ENCODE assay signal across 1 cellular context in the genomic region with DNA sequence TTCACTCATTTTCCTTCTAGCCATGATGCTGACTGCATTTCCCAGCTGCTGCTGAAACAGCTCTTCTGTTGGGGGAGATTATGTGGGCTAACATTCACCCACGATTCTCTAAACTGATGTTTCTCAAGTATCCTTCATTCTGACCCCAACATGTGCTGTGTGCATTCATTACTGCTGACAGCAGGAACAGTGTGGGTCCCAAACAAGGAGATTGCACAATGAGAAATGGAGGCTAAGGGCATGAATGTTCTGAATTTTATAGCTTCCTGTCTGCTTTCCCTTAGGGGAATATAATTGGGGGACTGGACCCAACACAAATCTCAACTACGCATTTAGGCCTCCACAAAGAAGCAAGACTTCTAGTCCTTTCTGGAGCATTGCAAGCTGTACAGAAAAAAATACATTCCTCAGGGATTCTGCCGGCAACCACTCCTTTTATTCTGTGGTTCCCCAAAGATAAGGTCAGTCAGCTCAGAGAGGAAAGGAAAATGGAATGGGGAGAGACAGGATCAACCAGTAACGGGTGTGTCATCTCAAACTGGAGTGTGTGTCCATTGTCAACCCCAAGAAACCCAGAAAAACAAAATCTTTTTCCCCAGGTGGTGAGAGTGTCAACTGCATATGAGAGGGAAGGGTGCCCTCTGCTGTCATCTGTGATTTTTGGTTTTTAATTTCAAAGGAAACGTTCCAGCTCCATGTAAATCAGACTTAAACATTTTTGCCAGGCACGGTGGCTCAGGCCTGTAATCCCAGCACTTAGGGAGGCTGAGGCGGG.
TF ChIP-seq lines count a peak whose summit lies in the region.

No MANE protein-coding gene starts in this region.

TF ChIP-seq in SK-N-SH, 30 proteins besides CTCF, POLR2A, EP300 and RAD21 (continued from another document):
- TF ChIP-seq, protein P1, sequence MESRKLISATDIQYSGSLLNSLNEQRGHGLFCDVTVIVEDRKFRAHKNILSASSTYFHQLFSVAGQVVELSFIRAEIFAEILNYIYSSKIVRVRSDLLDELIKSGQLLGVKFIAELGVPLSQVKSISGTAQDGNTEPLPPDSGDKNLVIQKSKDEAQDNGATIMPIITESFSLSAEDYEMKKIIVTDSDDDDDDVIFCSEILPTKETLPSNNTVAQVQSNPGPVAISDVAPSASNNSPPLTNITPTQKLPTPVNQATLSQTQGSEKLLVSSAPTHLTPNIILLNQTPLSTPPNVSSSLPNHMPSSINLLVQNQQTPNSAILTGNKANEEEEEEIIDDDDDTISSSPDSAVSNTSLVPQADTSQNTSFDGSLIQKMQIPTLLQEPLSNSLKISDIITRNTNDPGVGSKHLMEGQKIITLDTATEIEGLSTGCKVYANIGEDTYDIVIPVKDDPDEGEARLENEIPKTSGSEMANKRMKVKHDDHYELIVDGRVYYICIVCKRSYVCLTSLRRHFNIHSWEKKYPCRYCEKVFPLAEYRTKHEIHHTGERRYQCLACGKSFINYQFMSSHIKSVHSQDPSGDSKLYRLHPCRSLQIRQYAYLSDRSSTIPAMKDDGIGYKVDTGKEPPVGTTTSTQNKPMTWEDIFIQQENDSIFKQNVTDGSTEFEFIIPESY (IDR thresholded peaks at IDR 0.05; ENCODE audit: borderline replicate concordance, low read depth), result no peak
- TF ChIP-seq RCOR1 (IDR thresholded peaks at IDR 0.05; ENCODE audit: low read length) (no peak), NRF1 (IDR thresholded peaks at IDR 0.05; ENCODE audit: low read depth, low read length) (no peak), TAF1 (IDR thresholded peaks at IDR 0.05; ENCODE audit: borderline replicate concordance, low read depth, low read length) (no peak), GABPA (IDR thresholded peaks at IDR 0.05; ENCODE audit: low read depth) (no peak), EZH2phosphoT487 (IDR thresholded peaks at IDR 0.05; ENCODE audit: borderline replicate concordance, low read depth) (no peak), JUND (IDR thresholded peaks at IDR 0.05) (no peak), CHD2 (IDR thresholded peaks at IDR 0.05; ENCODE audit: low read length, partially characterized antibody) (no peak), MEF2A (IDR thresholded peaks at IDR 0.05; ENCODE audit: borderline replicate concordance, low read depth) (no peak), RXRA (IDR thresholded peaks at IDR 0.05; ENCODE audit: borderline replicate concordance, low read depth) (no peak), TEAD4 (IDR thresholded peaks at IDR 0.05; ENCODE audit: borderline replicate concordance, insufficient read depth) (0 out of 2 replicates have a peak, but pooled peaks have one; percentile 21), SIN3A (IDR thresholded peaks at IDR 0.05; ENCODE audit: borderline replicate concordance, low read depth, low read length) (no peak), TCF12 (IDR thresholded peaks at IDR 0.05) (peak; percentile 66)
- TF ChIP-seq, protein P2, sequence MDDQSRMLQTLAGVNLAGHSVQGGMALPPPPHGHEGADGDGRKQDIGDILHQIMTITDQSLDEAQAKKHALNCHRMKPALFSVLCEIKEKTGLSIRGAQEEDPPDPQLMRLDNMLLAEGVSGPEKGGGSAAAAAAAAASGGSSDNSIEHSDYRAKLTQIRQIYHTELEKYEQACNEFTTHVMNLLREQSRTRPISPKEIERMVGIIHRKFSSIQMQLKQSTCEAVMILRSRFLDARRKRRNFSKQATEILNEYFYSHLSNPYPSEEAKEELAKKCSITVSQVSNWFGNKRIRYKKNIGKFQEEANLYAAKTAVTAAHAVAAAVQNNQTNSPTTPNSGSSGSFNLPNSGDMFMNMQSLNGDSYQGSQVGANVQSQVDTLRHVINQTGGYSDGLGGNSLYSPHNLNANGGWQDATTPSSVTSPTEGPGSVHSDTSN (IDR thresholded peaks at IDR 0.05), result peak; percentile 44
- TF ChIP-seq, protein P3, sequence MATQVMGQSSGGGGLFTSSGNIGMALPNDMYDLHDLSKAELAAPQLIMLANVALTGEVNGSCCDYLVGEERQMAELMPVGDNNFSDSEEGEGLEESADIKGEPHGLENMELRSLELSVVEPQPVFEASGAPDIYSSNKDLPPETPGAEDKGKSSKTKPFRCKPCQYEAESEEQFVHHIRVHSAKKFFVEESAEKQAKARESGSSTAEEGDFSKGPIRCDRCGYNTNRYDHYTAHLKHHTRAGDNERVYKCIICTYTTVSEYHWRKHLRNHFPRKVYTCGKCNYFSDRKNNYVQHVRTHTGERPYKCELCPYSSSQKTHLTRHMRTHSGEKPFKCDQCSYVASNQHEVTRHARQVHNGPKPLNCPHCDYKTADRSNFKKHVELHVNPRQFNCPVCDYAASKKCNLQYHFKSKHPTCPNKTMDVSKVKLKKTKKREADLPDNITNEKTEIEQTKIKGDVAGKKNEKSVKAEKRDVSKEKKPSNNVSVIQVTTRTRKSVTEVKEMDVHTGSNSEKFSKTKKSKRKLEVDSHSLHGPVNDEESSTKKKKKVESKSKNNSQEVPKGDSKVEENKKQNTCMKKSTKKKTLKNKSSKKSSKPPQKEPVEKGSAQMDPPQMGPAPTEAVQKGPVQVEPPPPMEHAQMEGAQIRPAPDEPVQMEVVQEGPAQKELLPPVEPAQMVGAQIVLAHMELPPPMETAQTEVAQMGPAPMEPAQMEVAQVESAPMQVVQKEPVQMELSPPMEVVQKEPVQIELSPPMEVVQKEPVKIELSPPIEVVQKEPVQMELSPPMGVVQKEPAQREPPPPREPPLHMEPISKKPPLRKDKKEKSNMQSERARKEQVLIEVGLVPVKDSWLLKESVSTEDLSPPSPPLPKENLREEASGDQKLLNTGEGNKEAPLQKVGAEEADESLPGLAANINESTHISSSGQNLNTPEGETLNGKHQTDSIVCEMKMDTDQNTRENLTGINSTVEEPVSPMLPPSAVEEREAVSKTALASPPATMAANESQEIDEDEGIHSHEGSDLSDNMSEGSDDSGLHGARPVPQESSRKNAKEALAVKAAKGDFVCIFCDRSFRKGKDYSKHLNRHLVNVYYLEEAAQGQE (IDR thresholded peaks at IDR 0.05; ENCODE audit: low read depth, low read length), result no peak
- TF ChIP-seq, protein P4, sequence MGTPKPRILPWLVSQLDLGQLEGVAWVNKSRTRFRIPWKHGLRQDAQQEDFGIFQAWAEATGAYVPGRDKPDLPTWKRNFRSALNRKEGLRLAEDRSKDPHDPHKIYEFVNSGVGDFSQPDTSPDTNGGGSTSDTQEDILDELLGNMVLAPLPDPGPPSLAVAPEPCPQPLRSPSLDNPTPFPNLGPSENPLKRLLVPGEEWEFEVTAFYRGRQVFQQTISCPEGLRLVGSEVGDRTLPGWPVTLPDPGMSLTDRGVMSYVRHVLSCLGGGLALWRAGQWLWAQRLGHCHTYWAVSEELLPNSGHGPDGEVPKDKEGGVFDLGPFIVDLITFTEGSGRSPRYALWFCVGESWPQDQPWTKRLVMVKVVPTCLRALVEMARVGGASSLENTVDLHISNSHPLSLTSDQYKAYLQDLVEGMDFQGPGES (IDR thresholded peaks at IDR 0.05; ENCODE audit: low read depth, low read length), result no peak
